23 cellular contexts compared by ENCODE assay signal in the genomic region with DNA sequence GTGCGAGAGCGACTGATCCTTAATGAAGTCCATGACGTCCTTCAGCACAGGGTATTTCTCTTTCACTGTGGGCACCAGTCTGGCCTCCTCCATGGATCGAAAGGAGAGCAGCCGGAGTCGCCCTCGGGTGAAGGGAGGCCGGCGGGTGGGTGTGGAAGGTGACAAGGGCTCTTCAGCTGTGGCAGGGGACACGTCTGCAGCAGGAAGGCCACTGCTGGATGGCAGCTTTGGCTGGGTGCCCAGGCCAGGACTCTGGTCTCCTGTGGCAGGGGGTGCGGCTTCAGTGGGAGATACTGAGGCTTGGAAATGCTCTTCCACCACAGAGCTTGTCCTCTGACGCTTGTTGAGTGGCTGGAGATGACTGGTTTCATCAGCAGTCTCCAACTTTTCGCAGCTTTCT.
"Had no signal": no experiment of that assay in that cellular context is flagged by ENCODE, and none has a peak within 500 bp of the region (broad histone marks: within the 10 kb centered on the region; RNA-seq: fewer than 3 reads in every experiment).

No MANE protein-coding gene starts in this region.

- H3K4me2 ChIP-seq: hepatocyte had no signal

- DNase-seq: effector memory CD8-positive, alpha-beta T cell; esophagus squamous epithelium; foreskin fibroblast; glutamatergic neuron; kidney; left colon; mammary epithelial cell; naive thymus-derived CD4-positive, alpha-beta T cell; nephron progenitor cell; psoas muscle; retina; sigmoid colon; stimulated activated CD4-positive, alpha-beta T cell treated with anti-CD3 and anti-CD28 coated beads, Interleukin-2, amount 100 ng/mL, for 24 hours; stimulated activated CD4-positive, alpha-beta T cell treated with anti-CD3 and anti-CD28 coated beads, Interleukin-4, amount 100 ng/mL, for 4 hours; stimulated activated naive B cell treated with anti-CD40 and anti-IgM and Interleukin-4, amounts not matched to agents 10 μg/mL and 1 μg/mL and 100 μg/mL, for 72 hours; stimulated activated naive CD8-positive, alpha-beta T cell treated with anti-CD3 and anti-CD28 coated beads, Interleukin-15, amount 100 ng/mL, for 72 hours; transverse colon had no signal

- ATAC-seq: effector memory CD8-positive, alpha-beta T cell; gastroesophageal sphincter; left colon; naive thymus-derived CD4-positive, alpha-beta T cell; psoas muscle; stimulated activated naive B cell treated with anti-CD40 and anti-IgM and Interleukin-4, amounts not matched to agents 10 μg/mL and 1 μg/mL and 100 μg/mL, for 72 hours; stimulated activated naive CD8-positive, alpha-beta T cell treated with anti-CD3 and anti-CD28 coated beads, Interleukin-15, amount 100 ng/mL, for 72 hours had no signal

- H3K4me1 ChIP-seq: esophagus squamous epithelium, gastroesophageal sphincter, psoas muscle, sigmoid colon, transverse colon had no signal

- H3K9me3 ChIP-seq: esophagus squamous epithelium, gastroesophageal sphincter, neutrophil, psoas muscle, sigmoid colon, thoracic aorta, transverse colon had no signal

- H3K27ac ChIP-seq: epithelial cell of prostate, esophagus squamous epithelium, gastroesophageal sphincter, hepatocyte, neutrophil, psoas muscle, sigmoid colon, skin epidermis, thoracic aorta, transverse colon had no signal

- H3K4me3 ChIP-seq: esophagus squamous epithelium, gastroesophageal sphincter, hepatocyte, psoas muscle, sigmoid colon, skin epidermis, thoracic aorta, transverse colon had no signal

- H2AFZ ChIP-seq: hepatocyte had no signal

- H3K27me3 ChIP-seq: esophagus squamous epithelium, gastroesophageal sphincter, hepatocyte, neutrophil, sigmoid colon, transverse colon had no signal
